Comparison of ENCODE assay signal across 31 cellular contexts in genomic region chr6:165962361-165962760, GRCh38.
"Had no signal": no experiment of that assay in that cellular context is flagged by ENCODE, and none has a peak within 500 bp of the region (broad histone marks: within the 10 kb centered on the region; RNA-seq: fewer than 3 reads in every experiment).

No MANE protein-coding gene starts in this region.

- ATAC-seq: left colon; left lung; lower lobe of right lung; natural killer cell; right cardiac atrium; stimulated activated memory B cell treated with anti-CD40 and anti-IgM and Interleukin-4, amounts not matched to agents 10 μg/mL and 1 μg/mL and 100 μg/mL, for 72 hours; stimulated activated naive CD8-positive, alpha-beta T cell treated with anti-CD3 and anti-CD28 coated beads, Interleukin-15, Interleukin-2, amounts not matched to agents 100 U/mL and 50 U/mL, for 24 hours had no signal

- FAIRE-seq: keratinocyte had no signal

- H3K9me3 ChIP-seq: left lung, lower lobe of right lung, neutrophil, prostate gland, sigmoid colon, stomach, testis, thyroid gland, transverse colon, upper lobe of left lung, vagina had no signal

- H3K36me3 ChIP-seq: left lung, lower lobe of right lung, neural progenitor cell, neutrophil, prostate gland, sigmoid colon, stomach, thyroid gland, transverse colon, upper lobe of left lung, vagina had no signal

- DNase-seq: hippocampal formation; kidney glomerular epithelial cell; left colon; left lung; lower lobe of right lung; mesendoderm; naive B cell; natural killer cell; nephron progenitor cell; occipital lobe; retina; right cardiac atrium; sigmoid colon; stimulated activated CD4-positive, alpha-beta T cell treated with anti-CD3 and anti-CD28 coated beads, Interleukin-1b, Interleukin-23, amount 100 ng/mL, for 48 hours; stimulated activated CD4-positive, alpha-beta T cell treated with anti-CD3 and anti-CD28 coated beads, Interleukin-2, amount 100 ng/mL, for 48 hours; stimulated activated CD4-positive, alpha-beta T cell treated with anti-CD3 and anti-CD28 coated beads, Interleukin-4, amount 100 ng/mL, for 4 hours; stimulated activated CD8-positive, alpha-beta memory T cell treated with anti-CD3 and anti-CD28 coated beads, Interleukin-4, amount 100 ng/mL, for 48 hours; stimulated activated naive CD8-positive, alpha-beta T cell treated with anti-CD3 and anti-CD28 coated beads, Interleukin-15, Interleukin-2, amounts not matched to agents 100 U/mL and 50 U/mL, for 24 hours; stomach; testis; thyroid gland; transverse colon; upper lobe of left lung had no signal

- H3K4me3 ChIP-seq: left lung, lower lobe of right lung, neural progenitor cell, prostate gland, sigmoid colon, smooth muscle cell, stomach, testis, thyroid gland, transverse colon, upper lobe of left lung, vagina had no signal

- H3K4me1 ChIP-seq: left lung, lower lobe of right lung, neural progenitor cell, parathyroid adenoma, prostate gland, sigmoid colon, stomach, testis, transverse colon, upper lobe of left lung, vagina had no signal

- H2AFZ ChIP-seq: neural progenitor cell, parathyroid adenoma had no signal

- H3K27me3 ChIP-seq: left lung, neural progenitor cell, neutrophil, sigmoid colon, stomach, testis, thyroid gland, transverse colon, upper lobe of left lung, vagina had no signal

- H3K27ac ChIP-seq: left lung, lower lobe of right lung, neural progenitor cell, neutrophil, parathyroid adenoma, prostate gland, sigmoid colon, stomach, testis, thyroid gland, transverse colon, upper lobe of left lung, vagina had no signal

- H3K9ac ChIP-seq: neural progenitor cell, parathyroid adenoma had no signal

- H3K79me2 ChIP-seq: parathyroid adenoma had no signal

- H3K4me2 ChIP-seq: neural progenitor cell, smooth muscle cell had no signal
